1 cellular context compared by ENCODE assay signal in genomic region chr6:3013486-3013885, GRCh38.
TF ChIP-seq lines count a peak whose summit lies in the region.

No MANE protein-coding gene starts in this region.

TF ChIP-seq in endothelial cell of umbilical vein, 7 proteins besides CTCF, POLR2A, EP300 and RAD21:
- TF ChIP-seq FOS (IDR thresholded peaks at IDR 0.05; ENCODE audit: borderline replicate concordance, insufficient read depth, low read length) (peak; percentile 18), GATA2 (IDR thresholded peaks at IDR 0.05; ENCODE audit: insufficient read depth, insufficient read length, low read depth, low read length) (no peak)
